In genomic region chr6:11198663-11199603, GRCh38 we compare ENCODE assay signal across 9 cellular contexts. TPM values are rescaled to one million over a fixed set of nuclear protein-coding genes. Genes with fewer than 3 reads are reported as not detected.
DNase-seq lines count a peak whose midpoint lies in the region; ATAC-seq and TF ChIP-seq lines count a peak whose summit lies in the region.
"Had no signal": no experiment of that assay in that cellular context is flagged by ENCODE, and none has a peak within 500 bp of the region (broad histone marks: within the 10 kb centered on the region; RNA-seq: fewer than 3 reads in every experiment).

No MANE protein-coding gene starts in this region.

- H3K9me3 ChIP-seq in DND-41 (ENCODE audit: insufficient read depth, low read length, severe bottlenecking), result no peaks in the 10 kb centered on the region
- no peaks in the 10 kb centered on the region for H3K9me3 ChIP-seq in Peyer's patch

- peak overlapping the region; percentile 79 for H3K27ac Mint-ChIP-seq in activated T-helper 17 cell treated with anti-CD3 and anti-CD28 coated beads, Interleukin-2, amount 50 U/mL, for 72 hours
- peak overlapping the region; percentile 17 to 89 (median 80) for H3K27ac Mint-ChIP-seq in naive thymus-derived CD8-positive, alpha-beta T cell
- H3K27ac Mint-ChIP-seq: dendritic cell treated with granulocyte-macrophage colony-stimulating factor and Interleukin-4, amounts not matched to agents 40 ng/mL and 50 ng/mL, for 4 days had no signal

- peak overlapping the region in 1 of 2 experiments; percentile 37; a peak in 1 of 4 replicates for H3K4me3 ChIP-seq in DND-41 (ENCODE audit: low read depth in 1 of 2, low read length in 2 of 2)
- no peak overlapping the region for H3K4me3 ChIP-seq in Peyer's patch

- CTCF ChIA-PET in HEK293T (lab: Yijun Ruan, JAX), result no interaction called here

- H3K36me3 Mint-ChIP-seq in activated T-helper 17 cell treated with anti-CD3 and anti-CD28 coated beads, Interleukin-2, amount 50 U/mL, for 72 hours (ENCODE audit: low read depth), result peaks cover 72% of the 10 kb centered on the region
- peaks cover 4 to 42% (median 31%) of the 10 kb centered on the region in 3 donors for H3K36me3 Mint-ChIP-seq in naive thymus-derived CD8-positive, alpha-beta T cell

- H3K27me3 ChIP-seq in DND-41 (ENCODE audit: insufficient read depth, low read length, poor library complexity) (no peaks in the 10 kb centered on the region), Peyer's patch (no peaks in the 10 kb centered on the region)

- ATAC-seq in DND-41 (ENCODE audit: insufficient read depth, low read depth) (peak; percentile 95), HG02759 (IDR thresholded peaks at IDR 0.05; ENCODE audit: unreplicated experiment) (peak; percentile 73), GM18867 (IDR thresholded peaks at IDR 0.05; ENCODE audit: unreplicated experiment) (no peak)
- ATAC-seq in activated T-helper 17 cell treated with anti-CD3 and anti-CD28 coated beads, Interleukin-2, amount 50 U/mL, for 72 hours (replicated peaks), result peak; percentile 82
- peak; percentile 70 to 88 for ATAC-seq in naive thymus-derived CD8-positive, alpha-beta T cell

- H3K9ac ChIP-seq in DND-41 (ENCODE audit: low read depth, low read length), result peak overlapping the region; percentile 8; the same call in 1 of the 2 replicates

- no peak for TF ChIP-seq POLR2A in Peyer's patch (IDR thresholded peaks at IDR 0.05)

- H2AFZ ChIP-seq in DND-41 (ENCODE audit: low read depth, low read length), result 0 out of 2 replicates have a peak overlapping the region, but pooled peaks have one; percentile 0

- peaks cover 6% of the 10 kb centered on the region; the same call in 1 of the 2 replicates for H4K20me1 ChIP-seq in DND-41 (ENCODE audit: insufficient read depth, low read length)

- H3K36me3 ChIP-seq in DND-41 (ENCODE audit: insufficient read depth, low read length) (no peaks in the 10 kb centered on the region), Peyer's patch (peaks cover 0 to 63% (median 0%) of the 10 kb centered on the region in 3 donors)

- peaks cover 35% of the 10 kb centered on the region for H3K4me1 Mint-ChIP-seq in activated T-helper 17 cell treated with anti-CD3 and anti-CD28 coated beads, Interleukin-2, amount 50 U/mL, for 72 hours
- peaks cover 26 to 62% (median 55%) of the 10 kb centered on the region in 4 donors for H3K4me1 Mint-ChIP-seq in naive thymus-derived CD8-positive, alpha-beta T cell

- TF ChIP-seq CTCF in DND-41 (IDR thresholded peaks at IDR 0.05; ENCODE audit: borderline replicate concordance, extremely low read depth, low read length, poor library complexity, severe bottlenecking) (no peak), Peyer's patch (IDR thresholded peaks at IDR 0.05) (no peak)

- H3K9me3 Mint-ChIP-seq in activated T-helper 17 cell treated with anti-CD3 and anti-CD28 coated beads, Interleukin-2, amount 50 U/mL, for 72 hours, result no peaks in the 10 kb centered on the region
- H3K9me3 Mint-ChIP-seq in naive thymus-derived CD8-positive, alpha-beta T cell, result peaks cover 0 to 2% (median 0%) of the 10 kb centered on the region in 9 donors
- H3K9me3 Mint-ChIP-seq: dendritic cell treated with granulocyte-macrophage colony-stimulating factor and Interleukin-4, amounts not matched to agents 40 ng/mL and 50 ng/mL, for 4 days had no signal

- H3K79me2 ChIP-seq in DND-41 (ENCODE audit: insufficient read depth, low read length), result no peaks in the 10 kb centered on the region

- H3K27ac ChIP-seq in DND-41 (ENCODE audit: low read length) (peak overlapping the region; percentile 75), Peyer's patch (peak overlapping the region in 1 of 4 donors; percentile 10)

- peak overlapping the region; percentile 64 for H3K4me3 Mint-ChIP-seq in activated T-helper 17 cell treated with anti-CD3 and anti-CD28 coated beads, Interleukin-2, amount 50 U/mL, for 72 hours
- peak overlapping the region in 7 of 10 donors; percentile 8 to 57 (median 46) for H3K4me3 Mint-ChIP-seq in naive thymus-derived CD8-positive, alpha-beta T cell
- H3K4me3 Mint-ChIP-seq: dendritic cell treated with granulocyte-macrophage colony-stimulating factor and Interleukin-4, amounts not matched to agents 40 ng/mL and 50 ng/mL, for 4 days had no signal

- H3K4me1 ChIP-seq in DND-41 (ENCODE audit: insufficient read depth, low read length) (peaks cover 52% of the 10 kb centered on the region), Peyer's patch (peaks cover 0 to 18% (median 6%) of the 10 kb centered on the region in 4 donors)

- DNase-seq in DND-41 (peak; percentile 77), HEK293T (ENCODE audit: extremely low spot score) (no peak), Peyer's patch (no peak)
- DNase-seq in naive thymus-derived CD8-positive, alpha-beta T cell, result peak in 5 of 10 donors; percentile 3 to 61 (median 35)
- DNase-seq in stimulated activated CD8-positive, alpha-beta memory T cell treated with anti-CD3 and anti-CD28 coated beads, Interleukin-4, amount 100 ng/mL, for 48 hours, result no peak

- H3K27me3 Mint-ChIP-seq in activated T-helper 17 cell treated with anti-CD3 and anti-CD28 coated beads, Interleukin-2, amount 50 U/mL, for 72 hours, result no peaks in the 10 kb centered on the region
- no peaks in the 10 kb centered on the region for H3K27me3 Mint-ChIP-seq in naive thymus-derived CD8-positive, alpha-beta T cell

- H3K4me2 ChIP-seq in DND-41 (ENCODE audit: insufficient read depth, low read length), result peak overlapping the region; percentile 61; the same call in 1 of the 2 replicates

- POLR2A ChIA-PET in naive thymus-derived CD8-positive, alpha-beta T cell (lab: Charles Lee), result no interaction called here
- POLR2A ChIA-PET in HEK293T (lab: Yijun Ruan, JAX), result no interaction called here

TF ChIP-seq in HEK293T, 16 proteins besides CTCF, POLR2A, EP300 and RAD21:
- no peak for TF ChIP-seq L3MBTL2 (conservative IDR thresholded peaks at IDR 0.05)
- no peak for TF ChIP-seq FOXM1 (IDR thresholded peaks at IDR 0.05; ENCODE audit: borderline replicate concordance)
- no peak for TF ChIP-seq TARDBP (IDR thresholded peaks at IDR 0.05)
- no peak for TF ChIP-seq HDGF (IDR thresholded peaks at IDR 0.05; ENCODE audit: borderline replicate concordance)
- no peak for TF ChIP-seq LEF1 (IDR thresholded peaks at IDR 0.05; ENCODE audit: borderline replicate concordance)
- TF ChIP-seq ARNT (IDR thresholded peaks at IDR 0.05), result no peak
- TF ChIP-seq PKNOX1 (IDR thresholded peaks at IDR 0.05), result no peak
- no peak for TF ChIP-seq CTBP1 (IDR thresholded peaks at IDR 0.05; ENCODE audit: borderline replicate concordance)
- no peak for TF ChIP-seq ELF4 (IDR thresholded peaks at IDR 0.05)
- TF ChIP-seq FOXA1 (IDR thresholded peaks at IDR 0.05), result no peak
- no peak for TF ChIP-seq SUZ12 (IDR thresholded peaks at IDR 0.05)

RNA-seq across cellular contexts. Expression of gene NEDD9, which starts 33.5 kb away (rescaled TPM):
- 10 to 100 TPM; 36.9 to 39.4 TPM for total RNA-seq in activated T-helper 17 cell treated with anti-CD3 and anti-CD28 coated beads, Interleukin-2, amount 50 U/mL, for 72 hours
- 10 to 100 TPM; 32.4 to 34.7 TPM for total RNA-seq in naive thymus-derived CD8-positive, alpha-beta T cell
- polyA plus RNA-seq in naive thymus-derived CD8-positive, alpha-beta T cell, result 10 to 100 TPM; 14.7 to 20.2 (median 17.3) TPM
- total RNA-seq in Peyer's patch, result 10 to 100 TPM; 63.9 to 97.0 (median 87.5) TPM
